29 cellular contexts compared by ENCODE assay signal in genomic region chr9:112367465-112367864, GRCh38.
"Had no signal": no experiment of that assay in that cellular context is flagged by ENCODE, and none has a peak within 500 bp of the region (broad histone marks: within the 10 kb centered on the region; RNA-seq: fewer than 3 reads in every experiment).

No MANE protein-coding gene starts in this region.

- DNase-seq: stimulated activated CD4-positive, alpha-beta T cell treated with anti-CD3 and anti-CD28 coated beads, Interleukin-2, amount 100 ng/mL, for 48 hours; stimulated activated CD4-positive, alpha-beta T cell treated with anti-CD3 and anti-CD28 coated beads, Interleukin-4, amount 100 ng/mL, for 1 hour; stimulated activated CD4-positive, alpha-beta T cell treated with anti-CD3 and anti-CD28 coated beads, Interleukin-4, amount 100 ng/mL, for 24 hours; stimulated activated CD4-positive, alpha-beta T cell treated with anti-CD3 and anti-CD28 coated beads, Interleukin-4, amount 100 ng/mL, for 4 hours; stimulated activated CD8-positive, alpha-beta memory T cell treated with anti-CD3 and anti-CD28 coated beads, Interleukin-4, amount 100 ng/mL, for 48 hours; stimulated activated naive B cell treated with anti-CD40 and anti-IgM and Interleukin-4, amounts not matched to agents 10 μg/mL and 1 μg/mL and 100 μg/mL, for 72 hours; stimulated activated naive CD4-positive, alpha-beta T cell; stimulated activated naive CD4-positive, alpha-beta T cell treated with Interleukin-2 at 50 U/mL for 16 hours; stimulated activated naive CD8-positive, alpha-beta T cell treated with anti-CD3 and anti-CD28 coated beads, Interleukin-15, amount 100 ng/mL, for 72 hours; stimulated activated naive CD8-positive, alpha-beta T cell treated with anti-CD3 and anti-CD28 coated beads, Interleukin-15, Interleukin-2, amounts not matched to agents 100 U/mL and 50 U/mL, for 24 hours; stomach; substantia nigra; testis; thyroid gland; tibial artery; transverse colon; trophoblast cell; upper lobe of left lung; upper lobe of right lung; uterus had no signal

- H3K4me1 Mint-ChIP-seq: stimulated activated memory B cell treated with anti-CD40 and anti-IgM and Interleukin-4, amounts not matched to agents 10 μg/mL and 1 μg/mL and 100 μg/mL, for 72 hours; stimulated activated naive B cell treated with anti-CD40 and anti-IgM and Interleukin-4, amounts not matched to agents 10 μg/mL and 1 μg/mL and 100 μg/mL, for 72 hours; stimulated activated naive CD8-positive, alpha-beta T cell treated with anti-CD3 and anti-CD28 coated beads, Interleukin-15, amount 100 ng/mL, for 72 hours had no signal

- H3K27ac ChIP-seq: stomach, suprapubic skin, testis, thoracic aorta, thyroid gland, tibial artery, tibial nerve, transverse colon, upper lobe of left lung, upper lobe of right lung, uterus, vagina had no signal

- H3K36me3 ChIP-seq: stomach, suprapubic skin, thoracic aorta, thyroid gland, tibial artery, transverse colon, upper lobe of left lung, upper lobe of right lung, uterus, vagina had no signal

- H3K27me3 Mint-ChIP-seq: stimulated activated memory B cell treated with anti-CD40 and anti-IgM and Interleukin-4, amounts not matched to agents 10 μg/mL and 1 μg/mL and 100 μg/mL, for 72 hours; stimulated activated naive B cell treated with anti-CD40 and anti-IgM and Interleukin-4, amounts not matched to agents 10 μg/mL and 1 μg/mL and 100 μg/mL, for 72 hours; type B pancreatic cell had no signal

- H3K4me1 ChIP-seq: stomach, suprapubic skin, testis, thyroid gland, tibial artery, tibial nerve, transverse colon, upper lobe of left lung, upper lobe of right lung, uterus, vagina had no signal

- H3K36me3 Mint-ChIP-seq: stimulated activated effector memory CD8-positive, alpha-beta T cell treated with anti-CD3 and anti-CD28 coated beads, Interleukin-12 subunit alpha, Interleukin-12 subunit beta, amount 100 ng/mL, for 72 hours had no signal

- FAIRE-seq: urothelium cell line had no signal

- H3K4me3 ChIP-seq: stomach, suprapubic skin, testis, thoracic aorta, thyroid gland, tibial artery, tibial nerve, transverse colon, upper lobe of left lung, upper lobe of right lung, uterus, vagina had no signal

- ATAC-seq: stimulated activated effector memory CD8-positive, alpha-beta T cell treated with anti-CD3 and anti-CD28 coated beads, Interleukin-12 subunit alpha, Interleukin-12 subunit beta, amount 100 ng/mL, for 72 hours; stimulated activated memory B cell treated with anti-CD40 and anti-IgM and Interleukin-4, amounts not matched to agents 10 μg/mL and 1 μg/mL and 100 μg/mL, for 72 hours; stimulated activated naive B cell treated with anti-CD40 and anti-IgM and Interleukin-4, amounts not matched to agents 10 μg/mL and 1 μg/mL and 100 μg/mL, for 72 hours; stimulated activated naive CD8-positive, alpha-beta T cell treated with anti-CD3 and anti-CD28 coated beads, Interleukin-15, amount 100 ng/mL, for 72 hours; stimulated activated naive CD8-positive, alpha-beta T cell treated with anti-CD3 and anti-CD28 coated beads, Interleukin-15, Interleukin-2, amounts not matched to agents 100 U/mL and 50 U/mL, for 24 hours; upper lobe of right lung had no signal

- H3K9me3 ChIP-seq: suprapubic skin, testis, thyroid gland, upper lobe of left lung, upper lobe of right lung, uterus, vagina had no signal

- H3K27ac Mint-ChIP-seq: stimulated activated effector memory CD8-positive, alpha-beta T cell treated with anti-CD3 and anti-CD28 coated beads, Interleukin-12 subunit alpha, Interleukin-12 subunit beta, amount 100 ng/mL, for 72 hours; stimulated activated memory B cell treated with anti-CD40 and anti-IgM and Interleukin-4, amounts not matched to agents 10 μg/mL and 1 μg/mL and 100 μg/mL, for 72 hours; stimulated activated naive B cell treated with anti-CD40 and anti-IgM and Interleukin-4, amounts not matched to agents 10 μg/mL and 1 μg/mL and 100 μg/mL, for 72 hours; stimulated activated naive CD8-positive, alpha-beta T cell treated with anti-CD3 and anti-CD28 coated beads, Interleukin-15, amount 100 ng/mL, for 72 hours; stimulated activated naive CD8-positive, alpha-beta T cell treated with anti-CD3 and anti-CD28 coated beads, Interleukin-15, Interleukin-2, amounts not matched to agents 100 ng/mL and 50 ng/mL, for 24 hours; type B pancreatic cell had no signal

- H3K27me3 ChIP-seq: stomach, suprapubic skin, testis, thyroid gland, tibial artery, tibial nerve, transverse colon, upper lobe of left lung, upper lobe of right lung, uterus, vagina had no signal

- H3K4me3 Mint-ChIP-seq: stimulated activated effector memory CD8-positive, alpha-beta T cell treated with anti-CD3 and anti-CD28 coated beads, Interleukin-12 subunit alpha, Interleukin-12 subunit beta, amount 100 ng/mL, for 72 hours; stimulated activated memory B cell treated with anti-CD40 and anti-IgM and Interleukin-4, amounts not matched to agents 10 μg/mL and 1 μg/mL and 100 μg/mL, for 72 hours; stimulated activated naive B cell treated with anti-CD40 and anti-IgM and Interleukin-4, amounts not matched to agents 10 μg/mL and 1 μg/mL and 100 μg/mL, for 72 hours; stimulated activated naive CD8-positive, alpha-beta T cell treated with anti-CD3 and anti-CD28 coated beads, Interleukin-15, amount 100 ng/mL, for 72 hours; stimulated activated naive CD8-positive, alpha-beta T cell treated with anti-CD3 and anti-CD28 coated beads, Interleukin-15, Interleukin-2, amounts not matched to agents 100 ng/mL and 50 ng/mL, for 24 hours; type B pancreatic cell had no signal
